ENCODE assay signal across 8 cellular contexts in the genomic region with DNA sequence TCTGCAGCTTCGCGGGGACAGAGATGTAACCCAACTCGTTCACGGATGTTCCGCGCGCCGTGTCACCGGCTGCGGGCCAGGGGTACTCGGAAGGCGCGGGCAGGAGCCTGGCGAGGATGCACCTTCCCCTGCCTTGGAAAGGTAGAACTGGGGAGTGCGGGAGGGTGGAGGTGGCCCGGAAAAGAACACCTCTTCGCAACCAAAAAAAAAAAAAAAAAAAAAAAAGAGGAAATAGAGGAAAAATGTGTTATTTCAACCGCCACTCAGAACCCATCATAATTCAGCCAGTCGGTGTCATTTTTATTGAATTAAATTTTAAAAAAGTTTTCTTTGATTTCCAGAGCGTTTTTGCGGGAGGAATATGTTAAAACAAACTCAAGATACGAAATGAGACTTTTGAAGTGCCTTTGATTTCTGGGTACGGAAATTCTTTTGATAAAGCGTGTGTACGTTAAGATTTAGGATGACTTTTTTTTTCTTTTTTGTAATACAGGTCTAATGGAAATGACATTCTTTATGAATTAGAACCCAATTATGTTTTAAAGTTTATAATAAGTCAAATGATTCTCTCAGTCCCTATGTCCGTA. TPM values are rescaled to one million over a fixed set of nuclear protein-coding genes. Genes with fewer than 3 reads are reported as not detected.
DNase-seq lines count a peak whose midpoint lies in the region; ATAC-seq and TF ChIP-seq lines count a peak whose summit lies in the region.

No MANE protein-coding gene starts in this region.

- WGBS in suprapubic skin = 1% methylated on average over 26 of the region's 26 CpGs

- no peaks in the 10 kb centered on the region for H3K27me3 ChIP-seq in suprapubic skin

- CTCF ChIA-PET in activated CD4-positive, alpha-beta T cell treated with anti-CD3 and anti-CD28 coated beads for 36 hours (lab: Charles Lee) = interaction anchor here (1.0 to 3.7 kb wide), 5 partner anchors 10 to 29 kb away, joined by 3 to 41 read pairs (median 8); a partner anchor contains a TSS

- H3K9me3 ChIP-seq in suprapubic skin = no peaks in the 10 kb centered on the region

- POLR2A ChIA-PET in activated CD4-positive, alpha-beta T cell treated with anti-CD3 and anti-CD28 coated beads for 36 hours (lab: Charles Lee) = interaction anchor here (0.6 to 3.2 kb wide), 15 partner anchors 9 to 1737 kb away, joined by 3 to 38 read pairs (median 4); a partner anchor contains a TSS

- TF ChIP-seq CTCF in suprapubic skin (IDR thresholded peaks at IDR 0.05) = no peak

- peak overlapping the region; percentile 87 for H3K4me3 ChIP-seq in suprapubic skin

- TF ChIP-seq EP300 in suprapubic skin (IDR thresholded peaks at IDR 0.05) = no peak

- H3K27ac ChIP-seq in suprapubic skin = peak overlapping the region; percentile 98

- DNase-seq in activated CD4-positive, alpha-beta T cell treated with anti-CD3 and anti-CD28 coated beads for 36 hours = no peak
- DNase-seq in activated CD4-positive, alpha-beta T cell treated with anti-CD3 and anti-CD28 coated beads, Interleukin-2, amount 50 U/mL, for 1 hour = no peak
- DNase-seq in inferior parietal cortex (ENCODE audit: extremely low spot score) (peak; percentile 26), suprapubic skin (ENCODE audit: low spot score in 2 of 2) (no peak), AG08396 (ENCODE audit: low spot score) (no peak)
- DNase-seq in activated CD4-positive, alpha-beta T cell treated with anti-CD3 and anti-CD28 coated beads for 1 hour = no peak

- H3K9me3 Mint-ChIP-seq in activated CD4-positive, alpha-beta T cell treated with anti-CD3 and anti-CD28 coated beads for 36 hours (ENCODE audit: low read depth) = no peaks in the 10 kb centered on the region
- no peaks in the 10 kb centered on the region for H3K9me3 Mint-ChIP-seq in activated T-helper 17 cell treated with anti-CD3 and anti-CD28 coated beads, Interleukin-2, amount 50 U/mL, for 72 hours

- no peak for TF ChIP-seq POLR2A in suprapubic skin (IDR thresholded peaks at IDR 0.05)

- H3K27me3 Mint-ChIP-seq in activated CD4-positive, alpha-beta T cell treated with anti-CD3 and anti-CD28 coated beads for 36 hours = no peaks in the 10 kb centered on the region
- no peaks in the 10 kb centered on the region for H3K27me3 Mint-ChIP-seq in activated T-helper 17 cell treated with anti-CD3 and anti-CD28 coated beads, Interleukin-2, amount 50 U/mL, for 72 hours

- peak overlapping the region; percentile 93 for H3K4me3 Mint-ChIP-seq in activated CD4-positive, alpha-beta T cell treated with anti-CD3 and anti-CD28 coated beads for 36 hours
- peak overlapping the region; percentile 93 for H3K4me3 Mint-ChIP-seq in activated T-helper 17 cell treated with anti-CD3 and anti-CD28 coated beads, Interleukin-2, amount 50 U/mL, for 72 hours

- H3K36me3 ChIP-seq in suprapubic skin = peaks cover 5% of the 10 kb centered on the region

- H3K4me1 ChIP-seq in suprapubic skin = peaks cover 45% of the 10 kb centered on the region

- no peak for ATAC-seq in activated CD4-positive, alpha-beta T cell treated with anti-CD3 and anti-CD28 coated beads for 36 hours
- ATAC-seq in activated T-helper 17 cell treated with anti-CD3 and anti-CD28 coated beads, Interleukin-2, amount 50 U/mL, for 72 hours (replicated peaks) = no peak
- no peak for ATAC-seq in GM19455 (IDR thresholded peaks at IDR 0.05; ENCODE audit: unreplicated experiment)

- H3K36me3 Mint-ChIP-seq in activated CD4-positive, alpha-beta T cell treated with anti-CD3 and anti-CD28 coated beads for 36 hours (ENCODE audit: low read depth) = peaks cover 55% of the 10 kb centered on the region
- H3K36me3 Mint-ChIP-seq in activated T-helper 17 cell treated with anti-CD3 and anti-CD28 coated beads, Interleukin-2, amount 50 U/mL, for 72 hours (ENCODE audit: low read depth) = peaks cover 96% of the 10 kb centered on the region

- intact Hi-C loops in activated CD4-positive, alpha-beta T cell treated with anti-CD3 and anti-CD28 coated beads for 36 hours (cut with DNase I, micrococcal nuclease) = loop anchor here (1.0 to 5.0 kb wide), 14 partner anchors 9 to 1639 kb away; a partner anchor contains a TSS

- peaks cover 38% of the 10 kb centered on the region for H3K4me1 Mint-ChIP-seq in activated CD4-positive, alpha-beta T cell treated with anti-CD3 and anti-CD28 coated beads for 36 hours
- H3K4me1 Mint-ChIP-seq in activated T-helper 17 cell treated with anti-CD3 and anti-CD28 coated beads, Interleukin-2, amount 50 U/mL, for 72 hours = peaks cover 12% of the 10 kb centered on the region

- peak overlapping the region; percentile 96 for H3K27ac Mint-ChIP-seq in activated CD4-positive, alpha-beta T cell treated with anti-CD3 and anti-CD28 coated beads for 36 hours
- H3K27ac Mint-ChIP-seq in activated T-helper 17 cell treated with anti-CD3 and anti-CD28 coated beads, Interleukin-2, amount 50 U/mL, for 72 hours = peak overlapping the region; percentile 96

RNA-seq across cellular contexts. Expression of a gene that starts 8.9 kb away (rescaled TPM):
- 10 to 100 TPM; 34.2 to 37.0 TPM for total RNA-seq in activated CD4-positive, alpha-beta T cell treated with anti-CD3 and anti-CD28 coated beads for 36 hours
- 10 to 100 TPM; 41.1 to 95.4 TPM for total RNA-seq in activated T-helper 17 cell treated with anti-CD3 and anti-CD28 coated beads, Interleukin-2, amount 50 U/mL, for 72 hours
- total RNA-seq in suprapubic skin = 10 to 100 TPM; 37.8 to 71.9 (median 46.9) TPM

RNA-seq across cellular contexts. Expression of a gene that starts 30.1 kb away (rescaled TPM):
- 10 to 100 TPM; 19.4 to 19.8 TPM for total RNA-seq in activated CD4-positive, alpha-beta T cell treated with anti-CD3 and anti-CD28 coated beads for 36 hours
- total RNA-seq in activated T-helper 17 cell treated with anti-CD3 and anti-CD28 coated beads, Interleukin-2, amount 50 U/mL, for 72 hours = 10 to 100 TPM; 25.2 to 32.7 TPM
- under 1 TPM in 1 of 4 donors, not detected in 3; 0.42 TPM for total RNA-seq in suprapubic skin

RNA-seq across cellular contexts. Expression of a gene that starts 59.4 kb away (rescaled TPM):
- 1 to 10 TPM; 3.5 to 7.0 TPM for total RNA-seq in activated CD4-positive, alpha-beta T cell treated with anti-CD3 and anti-CD28 coated beads for 36 hours
- total RNA-seq in activated T-helper 17 cell treated with anti-CD3 and anti-CD28 coated beads, Interleukin-2, amount 50 U/mL, for 72 hours = 10 to 100 TPM in 1 of 2 donors, 1 to 10 TPM in 1; 8.7 to 42.2 TPM
- 10 to 100 TPM; 14.6 to 25.5 (median 16.4) TPM for total RNA-seq in suprapubic skin

Comparison
In these comparisons a context has a peak if more than half of its experiments do, and no peak if none do; other contexts are left out.
1. RNA of a gene that starts 30.1 kb away (total RNA-seq): 25.2 to 32.7 TPM in activated T-helper 17 cell treated with anti-CD3 and anti-CD28 coated beads, Interleukin-2, amount 50 U/mL, for 72 hours and 19.4 to 19.8 TPM in activated CD4-positive, alpha-beta T cell treated with anti-CD3 and anti-CD28 coated beads for 36 hours; 0.42 TPM in suprapubic skin; every median in the first group is over 10 times any median in the second.